8 cellular contexts compared by ENCODE assay signal in genomic region chr4:27684501-27685077, GRCh38.
DNase-seq lines count a peak whose midpoint lies in the region; ATAC-seq and TF ChIP-seq lines count a peak whose summit lies in the region.

No MANE protein-coding gene starts in this region.

- no peaks in the 10 kb centered on the region for H3K9me2 ChIP-seq in neural cell (ENCODE audit: insufficient read depth, low read length)

- no peaks in the 10 kb centered on the region for H3K27me3 Mint-ChIP-seq in activated naive CD4-positive, alpha-beta T cell treated with anti-CD3 and anti-CD28 coated beads for 36 hours (ENCODE audit: low read depth)
- no peaks in the 10 kb centered on the region for H3K27me3 Mint-ChIP-seq in T-helper 17 cell

- H3K4me3 Mint-ChIP-seq in activated naive CD4-positive, alpha-beta T cell treated with anti-CD3 and anti-CD28 coated beads for 36 hours, result no peak overlapping the region
- no peak overlapping the region for H3K4me3 Mint-ChIP-seq in T-helper 17 cell

- H2AFZ ChIP-seq in neural cell (ENCODE audit: low read depth, low read length), result no peak overlapping the region

- TF ChIP-seq CTCF in epithelial cell of proximal tubule (conservative IDR thresholded peaks at IDR 0.05; ENCODE audit: low read depth, low read length), result peak; percentile 93
- peak; percentile 95 for TF ChIP-seq CTCF in neural cell (IDR thresholded peaks at IDR 0.05; ENCODE audit: poor library complexity, severe bottlenecking)

- no peaks in the 10 kb centered on the region for H3K36me3 ChIP-seq in neural cell (ENCODE audit: insufficient read depth, low read length)

- H3K9me3 ChIP-seq in neural cell (ENCODE audit: low read length), result no peaks in the 10 kb centered on the region
- H3K9me3 ChIP-seq in T-helper 17 cell (ENCODE audit: control insufficient read depth, low read length, poor library complexity, severe bottlenecking), result no peaks in the 10 kb centered on the region

- no peak overlapping the region for H3K4me2 ChIP-seq in neural cell (ENCODE audit: low read length)

- DNase-seq in activated naive CD4-positive, alpha-beta T cell treated with anti-CD3 and anti-CD28 coated beads for 36 hours, result peak; percentile 39
- DNase-seq in activated naive CD4-positive, alpha-beta T cell (lab: John Stamatoyannopoulos, UW), result no peak
- DNase-seq in HEK293T (ENCODE audit: extremely low spot score) (peak; percentile 38), M059J (ENCODE audit: low read depth) (peak; percentile 48), SHP77 (lab: John Stamatoyannopoulos, UW) (peak; percentile 6 to 28), epithelial cell of proximal tubule (ENCODE audit: low read depth) (peak; percentile 10), T-helper 17 cell (no peak)

- peak; percentile 77 for TF ChIP-seq EP300 in neural cell (conservative IDR thresholded peaks at IDR 0.05; ENCODE audit: poor library complexity, severe bottlenecking)

- peak; percentile 98 for TF ChIP-seq RAD21 in neural cell (conservative IDR thresholded peaks at IDR 0.05)

- H3K9me3 Mint-ChIP-seq in activated naive CD4-positive, alpha-beta T cell treated with anti-CD3 and anti-CD28 coated beads for 36 hours, result peaks cover 5% of the 10 kb centered on the region

- H3K27me3 ChIP-seq in neural cell (ENCODE audit: insufficient read depth, low read depth, low read length), result no peaks in the 10 kb centered on the region

- no peak overlapping the region for H3K27ac Mint-ChIP-seq in activated naive CD4-positive, alpha-beta T cell treated with anti-CD3 and anti-CD28 coated beads for 36 hours
- H3K27ac Mint-ChIP-seq in T-helper 17 cell, result no peak overlapping the region

- ATAC-seq in T-helper 17 cell, result no peak

- no peaks in the 10 kb centered on the region for H3K4me1 Mint-ChIP-seq in activated naive CD4-positive, alpha-beta T cell treated with anti-CD3 and anti-CD28 coated beads for 36 hours (ENCODE audit: low read depth)
- no peaks in the 10 kb centered on the region for H3K4me1 Mint-ChIP-seq in T-helper 17 cell

- H4K20me1 ChIP-seq in neural cell (ENCODE audit: insufficient read depth), result no peaks in the 10 kb centered on the region

- H3K36me3 Mint-ChIP-seq in activated naive CD4-positive, alpha-beta T cell treated with anti-CD3 and anti-CD28 coated beads for 36 hours (ENCODE audit: low read depth), result no peaks in the 10 kb centered on the region
- H3K36me3 Mint-ChIP-seq in T-helper 17 cell (ENCODE audit: low read depth), result no peaks in the 10 kb centered on the region

- no peaks in the 10 kb centered on the region for H3K79me2 ChIP-seq in neural cell (replicated peaks; ENCODE audit: insufficient read depth, low read length)

- intact Hi-C loops in activated naive CD4-positive, alpha-beta T cell treated with anti-CD3 and anti-CD28 coated beads for 36 hours (cut with micrococcal nuclease), result no loop called here

- no peaks in the 10 kb centered on the region for H3F3A ChIP-seq in neural cell (ENCODE audit: insufficient read depth, low read length, poor library complexity, severe bottlenecking)

- H3K27ac ChIP-seq in neural cell (ENCODE audit: low read length), result peak overlapping the region; percentile 66

- CTCF ChIA-PET in activated naive CD4-positive, alpha-beta T cell treated with anti-CD3 and anti-CD28 coated beads for 36 hours (lab: Charles Lee), result interaction anchor here (0.7 kb wide), 1 partner anchor 559 kb away, joined by 3 read pairs; no protein-coding TSS in a partner anchor
- CTCF ChIA-PET in HEK293T (lab: Yijun Ruan, JAX), result interaction anchor here (0.6 to 2.3 kb wide), 9 partner anchors 8 to 876 kb away, joined by 3 to 11 read pairs (median 4); no protein-coding TSS in a partner anchor

- no peak overlapping the region for H3K4me3 ChIP-seq in epithelial cell of proximal tubule (ENCODE audit: low read depth, low read length)
- no peak overlapping the region for H3K4me3 ChIP-seq in neural cell (ENCODE audit: low read length)

- peak overlapping the region; percentile 36 for H3K9ac ChIP-seq in neural cell (ENCODE audit: low read length)

- POLR2A ChIA-PET in HEK293T (lab: Yijun Ruan, JAX), result no interaction called here

TF ChIP-seq in HEK293T, 16 proteins besides CTCF, POLR2A, EP300 and RAD21:
- no peak for TF ChIP-seq PKNOX1 (IDR thresholded peaks at IDR 0.05)

TF ChIP-seq in neural cell, 6 proteins besides CTCF, POLR2A, EP300 and RAD21:
- TF ChIP-seq EZH2 (IDR thresholded peaks at IDR 0.05; ENCODE audit: borderline replicate concordance, insufficient read depth, low read length, poor library complexity, severe bottlenecking) (no peak), REST (IDR thresholded peaks at IDR 0.05; ENCODE audit: borderline replicate concordance) (no peak), SMC3 (conservative IDR thresholded peaks at IDR 0.05; ENCODE audit: poor library complexity) (peak; percentile 89), POLR2AphosphoS5 (IDR thresholded peaks at IDR 0.05) (peak; percentile 48), MXI1 (conservative IDR thresholded peaks at IDR 0.05; ENCODE audit: poor library complexity, severe bottlenecking) (peak; percentile 14)

Comparison
In these comparisons a context has a peak if more than half of its experiments do, and no peak if none do; other contexts are left out.
1. DNase-seq: peak in activated naive CD4-positive, alpha-beta T cell treated with anti-CD3 and anti-CD28 coated beads for 36 hours (single experiment), HEK293T (single experiment), M059J (single experiment), SHP77 (2 of 2) and epithelial cell of proximal tubule (single experiment); none in activated naive CD4-positive, alpha-beta T cell (0 of 4) and T-helper 17 cell (0 of 3).